Comparison of ENCODE assay signal across 8 cellular contexts in the genomic region with DNA sequence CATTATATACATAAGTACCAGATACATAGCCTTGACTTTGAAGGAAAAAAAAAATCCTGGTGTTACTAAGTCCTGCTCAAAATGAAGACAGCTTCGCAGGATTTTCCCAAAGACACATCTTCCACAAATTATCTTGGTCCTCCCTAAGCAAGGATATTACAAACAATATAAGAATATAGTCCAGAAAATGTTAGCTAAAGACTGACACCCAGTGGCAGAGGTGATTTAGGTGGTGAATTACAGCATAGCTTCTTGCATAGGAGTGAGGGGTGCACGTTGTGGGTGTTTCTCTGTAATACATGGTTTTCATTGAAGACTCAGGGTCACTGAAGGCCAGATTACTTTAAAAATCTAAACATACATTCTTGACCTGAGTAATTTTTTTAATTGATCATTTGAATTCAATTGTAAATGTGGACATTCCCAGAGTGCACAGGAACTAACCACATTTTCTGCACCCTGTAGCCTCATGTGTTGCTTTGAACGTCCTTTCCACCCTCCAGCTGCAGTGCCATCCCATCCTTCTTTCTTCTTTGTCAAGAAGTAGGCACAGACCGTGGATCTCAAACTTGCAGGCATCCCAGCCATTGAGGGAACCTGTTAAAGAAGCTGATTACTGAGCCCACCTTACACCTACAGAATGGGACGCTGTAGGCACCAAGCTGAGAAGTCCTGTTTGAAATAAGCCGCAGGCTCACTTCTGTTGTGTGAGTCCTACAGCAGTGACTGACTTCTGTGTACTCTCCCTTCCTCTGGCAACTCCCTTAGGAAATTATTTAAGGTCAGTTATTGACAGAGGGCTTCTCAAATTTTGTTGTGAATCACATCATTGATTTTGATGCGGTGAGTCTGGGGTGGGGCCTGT.
DNase-seq lines count a peak whose midpoint lies in the region; ATAC-seq, FAIRE-seq and TF ChIP-seq lines count a peak whose summit lies in the region.

No MANE protein-coding gene starts in this region.

- 38% methylated on average over 7 of the region's 7 CpGs for WGBS in A549 (ENCODE audit: missing lambda C conversion rate)

- H3K27me3 ChIP-seq in DOHH2 (ENCODE audit: control insufficient read depth, low read length): peaks cover 6% of the 10 kb centered on the region; the same call in 1 of the 2 replicates

- peaks cover 15% of the 10 kb centered on the region for H3K4me1 Mint-ChIP-seq in type B pancreatic cell (ENCODE audit: unreplicated experiment)

- H3K27ac Mint-ChIP-seq in type B pancreatic cell: no peak overlapping the region

- H3K36me3 Mint-ChIP-seq in type B pancreatic cell: no peaks in the 10 kb centered on the region

- DNase-seq in A549 (ENCODE audit: low read depth in 1 of 2, low spot score in 1 of 2) (peak; percentile 19 to 47), LNCaP clone FGC (ENCODE audit: low read depth) (no peak), left ventricle myocardium superior (no peak), type B pancreatic cell (ENCODE audit: extremely low spot score, unreplicated experiment) (no peak)

- intact Hi-C loops in left ventricle myocardium superior (cut with micrococcal nuclease): no loop called here

- H3K4me2 ChIP-seq in A549 (peak overlapping the region; percentile 59; the same call in 2 of the 3 replicates), DOHH2 (ENCODE audit: low read length) (no peak overlapping the region)

- H3K27ac ChIP-seq in A549 (peak overlapping the region in 1 of 2 experiments; percentile 58; a peak in 3 of 6 replicates), DOHH2 (ENCODE audit: low read depth, low read length) (no peak overlapping the region)

- no peaks in the 10 kb centered on the region for H3K79me2 ChIP-seq in DOHH2 (ENCODE audit: control insufficient read depth, low read length)

- no peak for TF ChIP-seq EP300 in A549 (IDR thresholded peaks at IDR 0.05)

- no peaks in the 10 kb centered on the region for H3K9me3 ChIP-seq in A549
- H3K9me3 ChIP-seq in DOHH2 (ENCODE audit: control insufficient read depth, insufficient read depth, low read length): no peaks in the 10 kb centered on the region

- no peak for FAIRE-seq in A549 (lab: Jason Lieb, UNC)
- peak; percentile 92 for FAIRE-seq in TTC549 (lab: Jason Lieb, UNC)

- peak; percentile 55 for TF ChIP-seq CTCF in A549 (IDR thresholded peaks at IDR 0.05)
- TF ChIP-seq CTCF in DOHH2 (IDR thresholded peaks at IDR 0.05; ENCODE audit: low read depth, low read length, poor library complexity, severe bottlenecking): peak; percentile 59
- peak; percentile 68 for TF ChIP-seq CTCF in LNCaP clone FGC (IDR thresholded peaks at IDR 0.05; ENCODE audit: control insufficient read depth, extremely low read depth, insufficient read depth)
- peak; percentile 66 for TF ChIP-seq CTCF in type B pancreatic cell (conservative IDR thresholded peaks at IDR 0.05)

- no peaks in the 10 kb centered on the region for H3K27me3 Mint-ChIP-seq in type B pancreatic cell

- POLR2A ChIA-PET in A549 (lab: Yijun Ruan, JAX): no interaction called here

- peak; percentile 46 to 52; a peak in 4 of 5 replicates for TF ChIP-seq RAD21 in A549 (conservative IDR thresholded peaks at IDR 0.05 in 1 of 2, IDR thresholded peaks at IDR 0.05 in 1 of 2)

- ATAC-seq in A549: peak; percentile 69 to 81; a peak in 5 of 6 replicates
- ATAC-seq in left ventricle myocardium superior: peak; percentile 32
- ATAC-seq in HG03159 (IDR thresholded peaks at IDR 0.05; ENCODE audit: unreplicated experiment): no peak
- ATAC-seq in GM18520 (IDR thresholded peaks at IDR 0.05; ENCODE audit: unreplicated experiment): no peak

- no peak overlapping the region for H3K4me3 Mint-ChIP-seq in type B pancreatic cell

- no peaks in the 10 kb centered on the region for H3K9me3 Mint-ChIP-seq in type B pancreatic cell

- H3K4me1 ChIP-seq in A549 (peaks cover 26% of the 10 kb centered on the region), DOHH2 (ENCODE audit: control insufficient read depth, low read length) (no peaks in the 10 kb centered on the region)

- no peaks in the 10 kb centered on the region for H3K36me3 ChIP-seq in DOHH2 (ENCODE audit: control insufficient read depth, low read length)

- no peaks in the 10 kb centered on the region for H4K20me1 ChIP-seq in DOHH2 (ENCODE audit: control insufficient read depth, insufficient read depth, low read depth, low read length)

- H3K4me3 ChIP-seq in A549 (no peak overlapping the region), DOHH2 (ENCODE audit: low read length) (no peak overlapping the region), LNCaP clone FGC (ENCODE audit: low read depth, low read length) (no peak overlapping the region)

- no peak for TF ChIP-seq POLR2A in A549 (IDR thresholded peaks at IDR 0.05; ENCODE audit: low read length)

- CTCF ChIA-PET in A549 (lab: Yijun Ruan, JAX): interaction anchor here (0.6 to 5.6 kb wide), 18 partner anchors 8 to 985 kb away, joined by 3 to 61 read pairs (median 4); no protein-coding TSS in a partner anchor

- H3F3A ChIP-seq in DOHH2 (ENCODE audit: control insufficient read depth, insufficient read depth): 0 out of 2 replicates have a peak, but pooled peaks cover 2% of the 10 kb centered on the region

- no peaks in the 10 kb centered on the region for H3K9me2 ChIP-seq in DOHH2 (replicated peaks; ENCODE audit: control insufficient read depth, low read length)

TF ChIP-seq in A549, 52 proteins besides CTCF, POLR2A, EP300 and RAD21:
- peak; percentile 43 for TF ChIP-seq SMC3 (IDR thresholded peaks at IDR 0.05)
- TF ChIP-seq, protein P1, sequence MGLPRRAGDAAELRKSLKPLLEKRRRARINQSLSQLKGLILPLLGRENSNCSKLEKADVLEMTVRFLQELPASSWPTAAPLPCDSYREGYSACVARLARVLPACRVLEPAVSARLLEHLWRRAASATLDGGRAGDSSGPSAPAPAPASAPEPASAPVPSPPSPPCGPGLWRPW (IDR thresholded peaks at IDR 0.05): no peak

Comparison
In these comparisons a context has a peak if more than half of its experiments do, and no peak if none do; other contexts are left out.
1. ATAC-seq: peak in A549 (2 of 2) and left ventricle myocardium superior (single experiment); none in HG03159 (single experiment) and GM18520 (single experiment).
2. DNase-seq: peak in A549 (2 of 2); none in LNCaP clone FGC (single experiment), left ventricle myocardium superior (single experiment) and type B pancreatic cell (single experiment).
3. Peak in every context shown above with its lines, with median percentiles within 50 percentile points of each other: CTCF ChIP-seq.